1 cellular context compared by ENCODE assay signal in the genomic region with DNA sequence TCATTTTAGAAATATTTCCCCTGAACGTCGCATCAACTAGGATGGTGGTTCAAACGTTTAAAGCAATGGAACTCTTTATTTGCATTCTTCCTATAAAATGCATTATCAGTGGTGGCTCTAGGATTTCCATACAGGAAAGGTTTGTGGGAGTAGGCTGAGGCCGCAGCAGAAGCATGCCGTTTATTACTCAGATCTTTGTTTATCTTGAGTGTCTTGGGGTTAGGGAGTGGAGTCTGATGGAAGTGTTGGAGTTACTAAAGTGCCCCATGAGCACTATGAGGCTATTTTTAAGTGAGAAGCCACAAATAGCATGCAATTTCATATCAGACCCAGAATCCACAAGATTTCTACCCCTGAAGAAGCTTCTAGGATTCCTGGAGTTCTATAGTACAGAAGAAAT.
TF ChIP-seq lines count a peak whose summit lies in the region.

No MANE protein-coding gene starts in this region.

TF ChIP-seq in WTC11, 78 proteins besides CTCF, POLR2A, EP300 and RAD21 (continued from another document):
- TF ChIP-seq NR1H2 (CRISPR knock-in tag; IDR thresholded peaks at IDR 0.05) (no peak), TEAD4 (CRISPR knock-in tag; IDR thresholded peaks at IDR 0.05) (no peak), ZNF232 (CRISPR knock-in tag; IDR thresholded peaks at IDR 0.05) (no peak), SMAD4 (CRISPR knock-in tag; IDR thresholded peaks at IDR 0.05) (no peak), TEAD1 (CRISPR knock-in tag; IDR thresholded peaks at IDR 0.05) (no peak), HMGA2 (CRISPR knock-in tag; IDR thresholded peaks at IDR 0.05) (no peak), GABPB1 (CRISPR knock-in tag; IDR thresholded peaks at IDR 0.05) (no peak), SMAD3 (CRISPR knock-in tag; IDR thresholded peaks at IDR 0.05; ENCODE audit: borderline replicate concordance) (no peak), ESRRA (CRISPR knock-in tag; IDR thresholded peaks at IDR 0.05; ENCODE audit: borderline replicate concordance) (no peak), NFATC4 (CRISPR knock-in tag; IDR thresholded peaks at IDR 0.05) (no peak), OVOL2 (CRISPR knock-in tag; IDR thresholded peaks at IDR 0.05; ENCODE audit: borderline replicate concordance) (no peak), ZNF219 (CRISPR knock-in tag; IDR thresholded peaks at IDR 0.05; ENCODE audit: borderline replicate concordance) (no peak), EMX1 (CRISPR knock-in tag; IDR thresholded peaks at IDR 0.05) (no peak)
- TF ChIP-seq, protein P1, sequence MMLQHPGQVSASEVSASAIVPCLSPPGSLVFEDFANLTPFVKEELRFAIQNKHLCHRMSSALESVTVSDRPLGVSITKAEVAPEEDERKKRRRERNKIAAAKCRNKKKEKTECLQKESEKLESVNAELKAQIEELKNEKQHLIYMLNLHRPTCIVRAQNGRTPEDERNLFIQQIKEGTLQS (CRISPR knock-in tag; conservative IDR thresholded peaks at IDR 0.05), result no peak
- TF ChIP-seq, protein P2, sequence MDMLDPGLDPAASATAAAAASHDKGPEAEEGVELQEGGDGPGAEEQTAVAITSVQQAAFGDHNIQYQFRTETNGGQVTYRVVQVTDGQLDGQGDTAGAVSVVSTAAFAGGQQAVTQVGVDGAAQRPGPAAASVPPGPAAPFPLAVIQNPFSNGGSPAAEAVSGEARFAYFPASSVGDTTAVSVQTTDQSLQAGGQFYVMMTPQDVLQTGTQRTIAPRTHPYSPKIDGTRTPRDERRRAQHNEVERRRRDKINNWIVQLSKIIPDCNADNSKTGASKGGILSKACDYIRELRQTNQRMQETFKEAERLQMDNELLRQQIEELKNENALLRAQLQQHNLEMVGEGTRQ (CRISPR knock-in tag; IDR thresholded peaks at IDR 0.05), result no peak
- TF ChIP-seq, protein P3, sequence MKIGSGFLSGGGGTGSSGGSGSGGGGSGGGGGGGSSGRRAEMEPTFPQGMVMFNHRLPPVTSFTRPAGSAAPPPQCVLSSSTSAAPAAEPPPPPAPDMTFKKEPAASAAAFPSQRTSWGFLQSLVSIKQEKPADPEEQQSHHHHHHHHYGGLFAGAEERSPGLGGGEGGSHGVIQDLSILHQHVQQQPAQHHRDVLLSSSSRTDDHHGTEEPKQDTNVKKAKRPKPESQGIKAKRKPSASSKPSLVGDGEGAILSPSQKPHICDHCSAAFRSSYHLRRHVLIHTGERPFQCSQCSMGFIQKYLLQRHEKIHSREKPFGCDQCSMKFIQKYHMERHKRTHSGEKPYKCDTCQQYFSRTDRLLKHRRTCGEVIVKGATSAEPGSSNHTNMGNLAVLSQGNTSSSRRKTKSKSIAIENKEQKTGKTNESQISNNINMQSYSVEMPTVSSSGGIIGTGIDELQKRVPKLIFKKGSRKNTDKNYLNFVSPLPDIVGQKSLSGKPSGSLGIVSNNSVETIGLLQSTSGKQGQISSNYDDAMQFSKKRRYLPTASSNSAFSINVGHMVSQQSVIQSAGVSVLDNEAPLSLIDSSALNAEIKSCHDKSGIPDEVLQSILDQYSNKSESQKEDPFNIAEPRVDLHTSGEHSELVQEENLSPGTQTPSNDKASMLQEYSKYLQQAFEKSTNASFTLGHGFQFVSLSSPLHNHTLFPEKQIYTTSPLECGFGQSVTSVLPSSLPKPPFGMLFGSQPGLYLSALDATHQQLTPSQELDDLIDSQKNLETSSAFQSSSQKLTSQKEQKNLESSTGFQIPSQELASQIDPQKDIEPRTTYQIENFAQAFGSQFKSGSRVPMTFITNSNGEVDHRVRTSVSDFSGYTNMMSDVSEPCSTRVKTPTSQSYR (CRISPR knock-in tag; IDR thresholded peaks at IDR 0.05), result no peak
